ENCODE assay signal across 1 cellular context in the genomic region with DNA sequence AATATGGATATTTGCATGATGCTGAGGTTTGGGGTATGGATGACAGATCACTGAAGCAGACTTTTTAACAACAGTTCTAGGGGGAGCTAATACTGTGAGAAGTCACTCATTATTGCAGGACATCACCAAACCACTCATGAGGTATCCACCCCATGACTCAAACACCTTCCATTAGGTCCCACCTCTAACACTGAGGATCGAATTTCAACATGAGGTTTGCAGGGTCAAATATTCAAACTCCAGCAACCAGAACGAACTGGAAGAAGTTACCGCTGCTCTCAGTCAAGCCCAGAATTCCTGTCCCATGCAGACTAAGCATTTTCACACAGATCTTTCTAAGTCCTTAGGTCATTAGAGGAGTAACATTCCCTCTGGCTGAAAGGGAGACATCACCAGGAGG.
TF ChIP-seq lines count a peak whose summit lies in the region.

No MANE protein-coding gene starts in this region.

TF ChIP-seq in GM23338, 12 proteins besides CTCF, POLR2A, EP300 and RAD21 (continued from another document):
- no peak for TF ChIP-seq ZNF114 (CRISPR knock-in tag; IDR thresholded peaks at IDR 0.05)
- TF ChIP-seq, protein P1, sequence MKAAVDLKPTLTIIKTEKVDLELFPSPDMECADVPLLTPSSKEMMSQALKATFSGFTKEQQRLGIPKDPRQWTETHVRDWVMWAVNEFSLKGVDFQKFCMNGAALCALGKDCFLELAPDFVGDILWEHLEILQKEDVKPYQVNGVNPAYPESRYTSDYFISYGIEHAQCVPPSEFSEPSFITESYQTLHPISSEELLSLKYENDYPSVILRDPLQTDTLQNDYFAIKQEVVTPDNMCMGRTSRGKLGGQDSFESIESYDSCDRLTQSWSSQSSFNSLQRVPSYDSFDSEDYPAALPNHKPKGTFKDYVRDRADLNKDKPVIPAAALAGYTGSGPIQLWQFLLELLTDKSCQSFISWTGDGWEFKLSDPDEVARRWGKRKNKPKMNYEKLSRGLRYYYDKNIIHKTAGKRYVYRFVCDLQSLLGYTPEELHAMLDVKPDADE (IDR thresholded peaks at IDR 0.05): no peak
- TF ChIP-seq EZH2 (IDR thresholded peaks at IDR 0.05; ENCODE audit: low read depth, unreplicated experiment): no peak
- TF ChIP-seq POLR2AphosphoS5 (IDR thresholded peaks at IDR 0.05; ENCODE audit: low read depth): no peak
